ENCODE assay signal across 1 cellular context in the genomic region with DNA sequence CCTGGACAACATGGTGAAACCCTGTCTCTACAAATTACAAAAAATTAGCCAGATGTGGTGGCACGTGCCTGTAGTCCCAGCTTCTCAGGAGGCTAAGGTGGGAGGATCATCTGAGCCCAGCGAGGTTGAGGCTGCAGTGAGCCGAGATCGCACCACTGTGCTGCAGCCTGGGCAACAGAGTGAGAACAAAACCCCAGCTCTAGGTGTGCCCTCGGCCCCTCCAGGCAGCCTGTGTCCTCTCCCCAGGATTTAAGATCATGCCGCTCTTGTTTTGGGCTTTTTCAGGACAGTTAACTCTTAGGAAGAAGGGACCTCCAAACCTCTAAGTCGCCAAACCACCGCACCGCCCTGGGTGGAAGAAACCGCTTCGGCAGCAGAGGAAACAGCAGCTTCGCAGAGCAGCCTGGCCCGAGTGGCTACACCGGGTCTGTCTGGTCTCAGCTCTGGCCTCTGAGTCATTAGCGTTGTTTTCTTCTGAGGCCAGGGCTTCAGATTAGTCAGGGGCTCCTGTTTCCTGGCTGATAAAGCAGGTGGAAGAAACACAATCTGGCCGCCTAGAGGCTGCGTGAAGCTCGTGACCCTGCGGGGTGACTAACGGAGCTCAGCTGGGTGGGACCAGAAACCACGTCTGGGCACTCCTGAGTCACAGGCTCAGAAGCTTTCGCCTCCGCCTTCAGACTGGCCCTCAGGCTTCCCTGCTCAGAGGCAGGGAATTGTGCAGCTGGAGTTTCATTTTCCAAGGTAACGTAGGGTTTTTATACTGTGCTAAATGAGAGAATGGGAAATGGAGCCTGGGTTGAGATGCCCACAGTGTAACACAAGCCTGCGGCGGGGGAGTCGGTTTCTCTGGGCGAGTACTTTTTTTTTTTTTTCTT.
TF ChIP-seq lines count a peak whose summit lies in the region.

No MANE protein-coding gene starts in this region.

TF ChIP-seq in K562, 482 proteins besides CTCF, POLR2A, EP300 and RAD21 (continued from another document and continues in another):
- no peak for TF ChIP-seq ARID4B (CRISPR knock-in tag; IDR thresholded peaks at IDR 0.05)
- TF ChIP-seq ZNF140 (CRISPR knock-in tag; IDR thresholded peaks at IDR 0.05): no peak
- TF ChIP-seq DACH1 (IDR thresholded peaks at IDR 0.05; ENCODE audit: partially characterized antibody): peak; percentile 87
- no peak for TF ChIP-seq HOXB6 (CRISPR knock-in tag; IDR thresholded peaks at IDR 0.05; ENCODE audit: borderline replicate concordance)
- TF ChIP-seq TEAD1 (CRISPR knock-in tag; IDR thresholded peaks at IDR 0.05): peak in 1 of 2 experiments; percentile 80; a peak in 1 of 4 replicates
- TF ChIP-seq BCLAF1 (IDR thresholded peaks at IDR 0.05; ENCODE audit: borderline replicate concordance in 1 of 2, control insufficient read depth in 1 of 2, low read depth in 2 of 2, low read length in 1 of 2): peak in 1 of 2 experiments; percentile 90; a peak in 2 of 4 replicates
- peak; percentile 95 for TF ChIP-seq ZNF589 (CRISPR knock-in tag; IDR thresholded peaks at IDR 0.05; ENCODE audit: low read depth)
- TF ChIP-seq ZBTB40 (IDR thresholded peaks at IDR 0.05): peak; percentile 62; the same call in 1 of the 2 replicates
- no peak for TF ChIP-seq ZBTB40 (CRISPR knock-in tag; IDR thresholded peaks at IDR 0.05)
- TF ChIP-seq SREBF1 (IDR thresholded peaks at IDR 0.05; ENCODE audit: borderline replicate concordance, low read depth, low read length): no peak
- TF ChIP-seq IRF9 (tag; IDR thresholded peaks at IDR 0.05): no peak
- peak; percentile 89 for TF ChIP-seq MYC (IDR thresholded peaks at IDR 0.05; ENCODE audit: low read depth, low read length)
- peak; percentile 18; the same call in 1 of the 2 replicates for TF ChIP-seq MYC (CRISPR knock-in tag; IDR thresholded peaks at IDR 0.05; ENCODE audit: borderline replicate concordance, low read depth)
- TF ChIP-seq HDAC1 (IDR thresholded peaks at IDR 0.05): peak; percentile 87 to 100
- TF ChIP-seq TCF7 (IDR thresholded peaks at IDR 0.05; ENCODE audit: borderline replicate concordance): peak; percentile 65; the same call in 1 of the 2 replicates
- TF ChIP-seq, protein P1, sequence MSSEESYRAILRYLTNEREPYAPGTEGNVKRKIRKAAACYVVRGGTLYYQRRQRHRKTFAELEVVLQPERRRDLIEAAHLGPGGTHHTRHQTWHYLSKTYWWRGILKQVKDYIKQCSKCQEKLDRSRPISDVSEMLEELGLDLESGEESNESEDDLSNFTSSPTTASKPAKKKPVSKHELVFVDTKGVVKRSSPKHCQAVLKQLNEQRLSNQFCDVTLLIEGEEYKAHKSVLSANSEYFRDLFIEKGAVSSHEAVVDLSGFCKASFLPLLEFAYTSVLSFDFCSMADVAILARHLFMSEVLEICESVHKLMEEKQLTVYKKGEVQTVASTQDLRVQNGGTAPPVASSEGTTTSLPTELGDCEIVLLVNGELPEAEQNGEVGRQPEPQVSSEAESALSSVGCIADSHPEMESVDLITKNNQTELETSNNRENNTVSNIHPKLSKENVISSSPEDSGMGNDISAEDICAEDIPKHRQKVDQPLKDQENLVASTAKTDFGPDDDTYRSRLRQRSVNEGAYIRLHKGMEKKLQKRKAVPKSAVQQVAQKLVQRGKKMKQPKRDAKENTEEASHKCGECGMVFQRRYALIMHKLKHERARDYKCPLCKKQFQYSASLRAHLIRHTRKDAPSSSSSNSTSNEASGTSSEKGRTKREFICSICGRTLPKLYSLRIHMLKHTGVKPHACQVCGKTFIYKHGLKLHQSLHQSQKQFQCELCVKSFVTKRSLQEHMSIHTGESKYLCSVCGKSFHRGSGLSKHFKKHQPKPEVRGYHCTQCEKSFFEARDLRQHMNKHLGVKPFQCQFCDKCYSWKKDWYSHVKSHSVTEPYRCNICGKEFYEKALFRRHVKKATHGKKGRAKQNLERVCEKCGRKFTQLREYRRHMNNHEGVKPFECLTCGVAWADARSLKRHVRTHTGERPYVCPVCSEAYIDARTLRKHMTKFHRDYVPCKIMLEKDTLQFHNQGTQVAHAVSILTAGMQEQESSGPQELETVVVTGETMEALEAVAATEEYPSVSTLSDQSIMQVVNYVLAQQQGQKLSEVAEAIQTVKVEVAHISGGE (CRISPR knock-in tag; IDR thresholded peaks at IDR 0.05): peak in 1 of 3 experiments; percentile 76; a peak in 2 of 6 replicates
- TF ChIP-seq ELF2 (CRISPR knock-in tag; IDR thresholded peaks at IDR 0.05): no peak
- TF ChIP-seq ZBTB17 (CRISPR knock-in tag; IDR thresholded peaks at IDR 0.05): 0 out of 2 replicates have a peak, but pooled peaks have one; percentile 45
- TF ChIP-seq, protein P2, sequence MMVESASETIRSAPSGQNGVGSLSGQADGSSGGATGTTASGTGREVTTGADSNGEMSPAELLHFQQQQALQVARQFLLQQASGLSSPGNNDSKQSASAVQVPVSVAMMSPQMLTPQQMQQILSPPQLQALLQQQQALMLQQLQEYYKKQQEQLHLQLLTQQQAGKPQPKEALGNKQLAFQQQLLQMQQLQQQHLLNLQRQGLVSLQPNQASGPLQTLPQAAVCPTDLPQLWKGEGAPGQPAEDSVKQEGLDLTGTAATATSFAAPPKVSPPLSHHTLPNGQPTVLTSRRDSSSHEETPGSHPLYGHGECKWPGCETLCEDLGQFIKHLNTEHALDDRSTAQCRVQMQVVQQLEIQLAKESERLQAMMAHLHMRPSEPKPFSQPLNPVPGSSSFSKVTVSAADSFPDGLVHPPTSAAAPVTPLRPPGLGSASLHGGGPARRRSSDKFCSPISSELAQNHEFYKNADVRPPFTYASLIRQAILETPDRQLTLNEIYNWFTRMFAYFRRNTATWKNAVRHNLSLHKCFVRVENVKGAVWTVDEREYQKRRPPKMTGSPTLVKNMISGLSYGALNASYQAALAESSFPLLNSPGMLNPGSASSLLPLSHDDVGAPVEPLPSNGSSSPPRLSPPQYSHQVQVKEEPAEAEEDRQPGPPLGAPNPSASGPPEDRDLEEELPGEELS (CRISPR knock-in tag; IDR thresholded peaks at IDR 0.05; ENCODE audit: borderline replicate concordance): 0 out of 2 replicates have a peak, but pooled peaks have one; percentile 73
- TF ChIP-seq DPF2 (IDR thresholded peaks at IDR 0.05): peak; percentile 100
- TF ChIP-seq ZFP36 (IDR thresholded peaks at IDR 0.05; ENCODE audit: low read depth, low read length, partially characterized antibody): peak; percentile 93
- peak; percentile 100 for TF ChIP-seq TARDBP (IDR thresholded peaks at IDR 0.05)
